Comparison of ENCODE assay signal across 17 cellular contexts in genomic region chr3:30518872-30519271, GRCh38.
A peak's percentile ranks its signal among the peaks of the same experiment; 100 is the strongest.
DNase-seq lines count a peak whose midpoint lies in the region; ATAC-seq and TF ChIP-seq lines count a peak whose summit lies in the region.
"Had no signal": no experiment of that assay in that cellular context is flagged by ENCODE, and none has a peak within 500 bp of the region (broad histone marks: within the 10 kb centered on the region; RNA-seq: fewer than 3 reads in every experiment).

No MANE protein-coding gene starts in this region.

- intact Hi-C loops in thyroid gland (cut with DNase I) = no loop called here

- no peak overlapping the region for H3K9ac ChIP-seq in muscle layer of colon (ENCODE audit: low read length)

- no peak overlapping the region for H3K4me3 ChIP-seq in fibroblast of the aortic adventitia (ENCODE audit: low read depth, low read length)
- H3K4me3 ChIP-seq in muscle layer of colon (ENCODE audit: low read depth in 1 of 2, low read length in 2 of 2) = no peak overlapping the region
- H3K4me3 ChIP-seq in thyroid gland (replicated peaks in 1 of 3) = no peak overlapping the region
- H3K4me3 ChIP-seq: adrenal gland, GM12878 had no signal

- H3K36me3 ChIP-seq in muscle layer of colon (ENCODE audit: insufficient read depth, low read length) (no peaks in the 10 kb centered on the region), thyroid gland (no peaks in the 10 kb centered on the region)
- H3K36me3 ChIP-seq: adrenal gland had no signal

- TF ChIP-seq POLR2A in thyroid gland (IDR thresholded peaks at IDR 0.05) = no peak

- no peaks in the 10 kb centered on the region for H3K27me3 ChIP-seq in muscle layer of colon (ENCODE audit: control insufficient read depth in 1 of 2, insufficient read depth in 2 of 2, low read length in 2 of 2)
- H3K27me3 ChIP-seq in thyroid gland = no peaks in the 10 kb centered on the region
- H3K27me3 ChIP-seq: adrenal gland had no signal

- H3K27ac ChIP-seq in VCaP = peak overlapping the region; percentile 69
- peak overlapping the region; percentile 77 for H3K27ac ChIP-seq in muscle layer of colon (ENCODE audit: low read depth, low read length)
- H3K27ac ChIP-seq in thyroid gland = peak overlapping the region; percentile 50 to 70 (median 50)

- TF ChIP-seq CTCF in VCaP (conservative IDR thresholded peaks at IDR 0.05) = no peak
- TF ChIP-seq CTCF in fibroblast of the aortic adventitia (IDR thresholded peaks at IDR 0.05; ENCODE audit: insufficient read depth, low read length) = no peak
- no peak for TF ChIP-seq CTCF in thyroid gland (IDR thresholded peaks at IDR 0.05)

- ATAC-seq in GM21423 (IDR thresholded peaks at IDR 0.05; ENCODE audit: unreplicated experiment) = no peak
- ATAC-seq: activated T-helper 17 cell treated with anti-CD3 and anti-CD28 coated beads, Interleukin-2, amount 50 U/mL, for 72 hours; GM12878; naive thymus-derived CD8-positive, alpha-beta T cell had no signal

- no peaks in the 10 kb centered on the region for H3K9me3 ChIP-seq in muscle layer of colon (ENCODE audit: low read length)
- no peaks in the 10 kb centered on the region for H3K9me3 ChIP-seq in thyroid gland
- H3K9me3 ChIP-seq: adrenal gland, Caco-2 had no signal

- H3K4me1 ChIP-seq in muscle layer of colon (ENCODE audit: insufficient read depth, low read length) (peaks cover 49% of the 10 kb centered on the region), thyroid gland (peaks cover 3 to 9% of the 10 kb centered on the region in 2 donors)

- DNase-seq in fibroblast of the aortic adventitia (ENCODE audit: low read depth) (peak; percentile 73), thyroid gland (no peak), iPS-NIHi7 (ENCODE audit: extremely low spot score) (no peak), T-helper 2 cell (no peak)
- DNase-seq in activated CD4-positive, alpha-beta T cell treated with anti-CD3 and anti-CD28 coated beads for 4 hours = no peak
- DNase-seq: activated CD8-positive, alpha-beta T cell treated with anti-CD3 and anti-CD28 coated beads, Interleukin-2, amount 10 ng/mL, durations not matched to agents 7 days and 5 days; Caco-2; naive thymus-derived CD8-positive, alpha-beta T cell; NCI-H2081 treated with DMSO at 0.1 percent for 48 hours; NCI-H748 treated with DMSO at 0.1 percent for 48 hours; stimulated activated CD4-positive, alpha-beta T cell treated with anti-CD3 and anti-CD28 coated beads, Interleukin-2, amount 100 ng/mL, for 48 hours had no signal
